Comparison of ENCODE assay signal across 8 cellular contexts in the genomic region with DNA sequence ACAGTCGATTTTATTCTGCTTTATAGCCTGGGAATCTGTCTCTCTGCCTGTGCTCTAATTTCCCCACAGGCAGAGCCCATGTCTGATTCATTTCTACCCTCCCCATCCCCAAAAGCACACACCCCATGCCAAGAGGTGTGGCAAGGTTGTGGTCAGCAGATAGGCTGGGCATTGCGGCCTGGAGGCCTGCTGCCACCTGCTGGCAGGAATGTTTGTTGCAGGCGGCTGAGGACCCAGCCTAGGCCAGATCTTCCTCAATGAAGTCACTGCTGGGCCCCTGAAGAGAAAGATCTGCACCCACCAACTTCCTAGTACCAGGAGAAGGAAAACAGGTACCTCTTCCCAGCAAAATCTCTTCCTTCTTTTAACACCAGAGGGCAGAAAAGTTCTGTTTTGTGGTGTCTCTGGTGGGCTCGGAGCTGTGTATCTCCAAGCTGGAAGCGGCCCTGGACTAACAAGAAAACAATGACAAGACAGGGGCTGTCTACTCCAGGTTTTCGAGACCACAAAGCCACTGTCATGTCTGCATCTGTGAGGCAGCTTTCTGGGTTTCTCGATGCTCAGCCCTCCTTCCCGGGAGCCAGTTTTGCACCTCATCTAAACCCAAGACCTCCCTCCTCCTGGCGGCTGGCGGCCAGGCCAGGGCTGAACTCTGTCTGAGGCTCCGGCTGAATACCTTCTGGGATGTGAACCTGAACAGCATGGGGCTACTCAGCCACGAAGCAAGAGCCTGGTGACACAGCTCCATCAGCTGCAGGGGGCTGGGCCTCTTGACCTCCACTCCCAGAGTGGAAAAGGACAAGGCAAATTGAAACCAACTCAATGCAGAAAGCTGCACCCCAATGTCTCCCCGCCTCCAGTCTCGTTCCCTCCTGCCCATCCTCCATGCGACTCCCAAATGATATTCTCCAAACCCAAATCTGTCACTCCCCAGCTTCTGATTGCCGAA. TPM values are rescaled to one million over a fixed set of nuclear protein-coding genes. Genes with fewer than 3 reads are reported as not detected.
DNase-seq lines count a peak whose midpoint lies in the region; ATAC-seq and TF ChIP-seq lines count a peak whose summit lies in the region.

No MANE protein-coding gene starts in this region.

- no peak overlapping the region for H3K9ac ChIP-seq in trophoblast cell (ENCODE audit: low read length)

- H4K12ac ChIP-seq in trophoblast cell (ENCODE audit: low read depth, low read length): no peak overlapping the region

- WGBS in heart left ventricle, 4 donors: 68 to 73% (median 70%) methylated on average over 16 of the region's 16 CpGs
- WGBS in trophoblast cell (ENCODE audit: extremely low coverage, insufficient coverage, insufficient read length): no CpG with 5 or more reads among the region's 16 CpGs

- no peak overlapping the region for H3K14ac ChIP-seq in trophoblast cell (ENCODE audit: low read length)

- H3K9me3 Mint-ChIP-seq in activated naive CD8-positive, alpha-beta T cell treated with anti-CD3 and anti-CD28 coated beads, Interleukin-2, amount 50 U/mL, for 24 hours: no peaks in the 10 kb centered on the region

- no peak overlapping the region for H3K27ac ChIP-seq in heart left ventricle
- H3K27ac ChIP-seq in trophoblast cell (ENCODE audit: low read depth, low read length): no peak overlapping the region

- intact Hi-C loops in heart left ventricle (cut with DNase I): loop anchor here in 6 of 10 donors (1.0 to 5.0 kb wide), 2 partner anchors 474 to 476 kb away; no protein-coding TSS in a partner anchor

- H3K9me3 ChIP-seq in heart left ventricle (no peaks in the 10 kb centered on the region), trophoblast cell (ENCODE audit: insufficient read depth, low read depth, low read length) (no peaks in the 10 kb centered on the region)

- H2AFZ ChIP-seq in trophoblast cell (ENCODE audit: insufficient read depth, low read length, poor library complexity): no peak overlapping the region

- no peak overlapping the region for H3K4me3 Mint-ChIP-seq in activated naive CD8-positive, alpha-beta T cell treated with anti-CD3 and anti-CD28 coated beads, Interleukin-2, amount 50 U/mL, for 24 hours

- no peak overlapping the region for H3K4ac ChIP-seq in trophoblast cell (ENCODE audit: low read depth, low read length)

- H3K79me2 ChIP-seq in trophoblast cell (ENCODE audit: control insufficient read depth, insufficient read depth, low read length, poor library complexity): peaks cover 2% of the 10 kb centered on the region

- peaks cover 4% of the 10 kb centered on the region for H3K36me3 Mint-ChIP-seq in activated naive CD8-positive, alpha-beta T cell treated with anti-CD3 and anti-CD28 coated beads, Interleukin-2, amount 50 U/mL, for 24 hours (ENCODE audit: low read depth)

- H2BK5ac ChIP-seq in trophoblast cell (ENCODE audit: low read depth, low read length, poor library complexity): no peak overlapping the region

- no peak overlapping the region for H3K23ac ChIP-seq in trophoblast cell (ENCODE audit: low read length)

- peak; percentile 92 to 99 (median 98) for TF ChIP-seq CTCF in heart left ventricle (IDR thresholded peaks at IDR 0.05)

- peaks cover 4% of the 10 kb centered on the region for H3K79me1 ChIP-seq in trophoblast cell (ENCODE audit: low read length)

- H3K27me3 Mint-ChIP-seq in activated naive CD8-positive, alpha-beta T cell treated with anti-CD3 and anti-CD28 coated beads, Interleukin-2, amount 50 U/mL, for 24 hours: no peaks in the 10 kb centered on the region

- peak; percentile 72 for ATAC-seq in HG03175 (IDR thresholded peaks at IDR 0.05; ENCODE audit: unreplicated experiment)
- ATAC-seq in activated naive CD8-positive, alpha-beta T cell treated with anti-CD3 and anti-CD28 coated beads, Interleukin-2, amount 50 U/mL, for 24 hours: peak; percentile 70
- ATAC-seq in heart left ventricle: peak; percentile 68 to 91 (median 88)
- ATAC-seq in GM21786 (IDR thresholded peaks at IDR 0.05; ENCODE audit: unreplicated experiment): no peak

- no peak overlapping the region for H2BK12ac ChIP-seq in trophoblast cell (ENCODE audit: low read length)

- peak; percentile 43 for DNase-seq in NCI-H2196 (lab: John Stamatoyannopoulos, UW; ENCODE audit: unreplicated experiment)
- DNase-seq in NCI-H2196 treated with DMSO at 0.1 percent for 48 hours (lab: John Stamatoyannopoulos, UW; ENCODE audit: unreplicated experiment): no peak
- peak; percentile 43 for DNase-seq in SK-N-DZ (ENCODE audit: low spot score)
- DNase-seq in activated naive CD8-positive, alpha-beta T cell treated with anti-CD3 and anti-CD28 coated beads, Interleukin-2, amount 50 U/mL, for 24 hours: peak; percentile 76
- DNase-seq in heart left ventricle: peak; percentile 68 to 84 (median 76)
- DNase-seq in trophoblast cell: peak; percentile 73 to 84

- H3K27me3 ChIP-seq in heart left ventricle (no peaks in the 10 kb centered on the region), trophoblast cell (ENCODE audit: insufficient read depth, low read length) (no peaks in the 10 kb centered on the region)

- H2AK5ac ChIP-seq in trophoblast cell (ENCODE audit: low read length): peak overlapping the region; percentile 9

- H3K4me2 ChIP-seq in trophoblast cell (ENCODE audit: low read length): no peak overlapping the region

- H3K4me1 ChIP-seq in heart left ventricle (peaks cover 0 to 21% (median 13%) of the 10 kb centered on the region in 12 donors), trophoblast cell (ENCODE audit: control insufficient read depth in 1 of 2, insufficient read depth in 2 of 2, low read length in 2 of 2) (peaks cover 5 to 7% of the 10 kb centered on the region in 2 experiments)

- peaks cover 23% of the 10 kb centered on the region for H3K4me1 Mint-ChIP-seq in activated naive CD8-positive, alpha-beta T cell treated with anti-CD3 and anti-CD28 coated beads, Interleukin-2, amount 50 U/mL, for 24 hours

- no peak overlapping the region for H3K27ac Mint-ChIP-seq in activated naive CD8-positive, alpha-beta T cell treated with anti-CD3 and anti-CD28 coated beads, Interleukin-2, amount 50 U/mL, for 24 hours

- H4K8ac ChIP-seq in trophoblast cell (ENCODE audit: low read depth, low read length): no peak overlapping the region

- H4K91ac ChIP-seq in trophoblast cell (ENCODE audit: low read depth, low read length): no peak overlapping the region

- H2BK120ac ChIP-seq in trophoblast cell (ENCODE audit: insufficient read depth, low read length, poor library complexity): no peak overlapping the region

- H3K36me3 ChIP-seq in heart left ventricle (peaks cover 0 to 11% (median 0%) of the 10 kb centered on the region in 9 donors), trophoblast cell (ENCODE audit: control insufficient read depth in 1 of 2, insufficient read depth in 2 of 2, low read length in 2 of 2) (peaks cover 13 to 14% of the 10 kb centered on the region in 2 experiments)

- H3K18ac ChIP-seq in trophoblast cell (ENCODE audit: low read length): no peak overlapping the region

- TF ChIP-seq POLR2A in heart left ventricle (IDR thresholded peaks at IDR 0.05): no peak

- H3K4me3 ChIP-seq in heart left ventricle (no peak overlapping the region), trophoblast cell (ENCODE audit: low read depth, low read length) (no peak overlapping the region)

RNA-seq across cellular contexts. Expression of a gene that starts 4.9 kb away (rescaled TPM):
- polyA plus RNA-seq in SK-N-DZ (2014; cell fraction: cytosol; rRNA removed): 13.7 and 21.7 TPM in 2 replicates
- polyA plus RNA-seq in SK-N-DZ (2014; cell fraction: nucleus; rRNA removed): 35.7 and 36.9 TPM in 2 replicates
- 1 to 10 TPM; 1.9 to 7.0 (median 3.7) TPM for total RNA-seq in heart left ventricle
- polyA plus RNA-seq in heart left ventricle: 1 to 10 TPM; 3.1 to 8.0 TPM
- polyA plus RNA-seq in trophoblast cell (2013): 12.1 TPM in 2 replicates

RNA-seq across cellular contexts. Expression of a gene that starts 16.0 kb away (rescaled TPM):
- polyA plus RNA-seq in SK-N-DZ (2014; cell fraction: cytosol; rRNA removed): 0.87 and 1.9 TPM in 2 replicates
- 2.1 and 6.9 TPM in 2 replicates for polyA plus RNA-seq in SK-N-DZ (2014; cell fraction: nucleus; rRNA removed)
- total RNA-seq in heart left ventricle: 1 to 10 TPM in 3 of 9 donors, under 1 TPM in 6; 0.25 to 4.7 (median 0.70) TPM
- under 1 TPM; 0.23 to 0.32 TPM for polyA plus RNA-seq in heart left ventricle
- polyA plus RNA-seq in trophoblast cell (2013): 3.4 and 3.7 TPM in 2 replicates
